In genomic region chr17:28996554-28997096, GRCh38 we compare ENCODE assay signal across 1 cellular context.
TF ChIP-seq lines count a peak whose summit lies in the region.

No MANE protein-coding gene starts in this region.

TF ChIP-seq in HepG2, 621 proteins besides CTCF, POLR2A, EP300 and RAD21 (continued from another document and continues in another):
- 0 out of 2 replicates have a peak, but pooled peaks have one; percentile 33 for TF ChIP-seq ZBED4 (CRISPR knock-in tag; IDR thresholded peaks at IDR 0.05; ENCODE audit: borderline replicate concordance)
- no peak for TF ChIP-seq KLF6 (CRISPR knock-in tag; IDR thresholded peaks at IDR 0.05)
- 0 out of 2 replicates have a peak, but pooled peaks have one; percentile 24 for TF ChIP-seq SMYD3 (CRISPR knock-in tag; IDR thresholded peaks at IDR 0.05)
- TF ChIP-seq ZNF567 (CRISPR knock-in tag; IDR thresholded peaks at IDR 0.05; ENCODE audit: borderline replicate concordance), result no peak
- TF ChIP-seq KLF11 (CRISPR knock-in tag; IDR thresholded peaks at IDR 0.05), result no peak
- no peak for TF ChIP-seq E2F2 (CRISPR knock-in tag; IDR thresholded peaks at IDR 0.05; ENCODE audit: borderline replicate concordance)
- no peak for TF ChIP-seq IKZF4 (CRISPR knock-in tag; IDR thresholded peaks at IDR 0.05; ENCODE audit: borderline replicate concordance, low read depth, not compliant biosample characterization)
- TF ChIP-seq NBN (conservative IDR thresholded peaks at IDR 0.05), result no peak
- TF ChIP-seq ZNF30 (CRISPR knock-in tag; IDR thresholded peaks at IDR 0.05), result no peak
- TF ChIP-seq SNAPC2 (CRISPR knock-in tag; IDR thresholded peaks at IDR 0.05), result 0 out of 2 replicates have a peak, but pooled peaks have one; percentile 52
- no peak for TF ChIP-seq ZNF143 (CRISPR knock-in tag; IDR thresholded peaks at IDR 0.05)
- TF ChIP-seq SMC3 (IDR thresholded peaks at IDR 0.05; ENCODE audit: low read length), result no peak
- no peak for TF ChIP-seq PATZ1 (CRISPR knock-in tag; IDR thresholded peaks at IDR 0.05)
- no peak for TF ChIP-seq KLF9 (CRISPR knock-in tag; IDR thresholded peaks at IDR 0.05; ENCODE audit: low read depth)
- no peak for TF ChIP-seq KDM5A (IDR thresholded peaks at IDR 0.05; ENCODE audit: borderline replicate concordance, low read length)
- TF ChIP-seq ZNF552 (CRISPR knock-in tag; IDR thresholded peaks at IDR 0.05; ENCODE audit: borderline replicate concordance), result 0 out of 2 replicates have a peak, but pooled peaks have one; percentile 66
- no peak for TF ChIP-seq GATAD2A (CRISPR knock-in tag; IDR thresholded peaks at IDR 0.05)
- TF ChIP-seq POLR2AphosphoS5 (IDR thresholded peaks at IDR 0.05; ENCODE audit: low read depth, low read length), result no peak
- no peak for TF ChIP-seq ELF4 (CRISPR knock-in tag; IDR thresholded peaks at IDR 0.05; ENCODE audit: borderline replicate concordance)
- TF ChIP-seq ZFP37 (CRISPR knock-in tag; IDR thresholded peaks at IDR 0.05; ENCODE audit: borderline replicate concordance), result no peak
- TF ChIP-seq HCFC1 (IDR thresholded peaks at IDR 0.05; ENCODE audit: low read depth, low read length), result no peak
- TF ChIP-seq SNRNP70 (IDR thresholded peaks at IDR 0.05; ENCODE audit: low read depth, low read length), result no peak
- TF ChIP-seq SALL2 (CRISPR knock-in tag; IDR thresholded peaks at IDR 0.05), result no peak
- TF ChIP-seq SNAPC5 (CRISPR knock-in tag; IDR thresholded peaks at IDR 0.05; ENCODE audit: borderline replicate concordance), result no peak
- no peak for TF ChIP-seq RBM22 (optimal IDR thresholded peaks at IDR 0.05; ENCODE audit: low read length)
- TF ChIP-seq PBX2 (CRISPR knock-in tag; IDR thresholded peaks at IDR 0.05), result no peak
- TF ChIP-seq ZNF841 (CRISPR knock-in tag; IDR thresholded peaks at IDR 0.05; ENCODE audit: borderline replicate concordance), result no peak
- no peak; the same call in 1 of the 2 replicates for TF ChIP-seq ZNF260 (CRISPR knock-in tag; IDR thresholded peaks at IDR 0.05; ENCODE audit: borderline replicate concordance, low read depth)
- no peak for TF ChIP-seq POLR2AphosphoS2 (IDR thresholded peaks at IDR 0.05; ENCODE audit: low read depth, low read length)
- TF ChIP-seq SIX4 (CRISPR knock-in tag; IDR thresholded peaks at IDR 0.05), result peak; percentile 68; the same call in 1 of the 2 replicates
- no peak for TF ChIP-seq HNRNPK (IDR thresholded peaks at IDR 0.05; ENCODE audit: low read depth, low read length, poor library complexity, severe bottlenecking)
- TF ChIP-seq NCOA2 (CRISPR knock-in tag; IDR thresholded peaks at IDR 0.05), result no peak
- no peak for TF ChIP-seq ZSCAN30 (CRISPR knock-in tag; IDR thresholded peaks at IDR 0.05)
- TF ChIP-seq ATF6 (CRISPR knock-in tag; conservative IDR thresholded peaks at IDR 0.05), result no peak
- no peak for TF ChIP-seq GLI4 (CRISPR knock-in tag; IDR thresholded peaks at IDR 0.05; ENCODE audit: borderline replicate concordance)
- TF ChIP-seq ZNF563 (CRISPR knock-in tag; IDR thresholded peaks at IDR 0.05), result 0 out of 2 replicates have a peak, but pooled peaks have one; percentile 35
- TF ChIP-seq ARHGAP35 (CRISPR knock-in tag; IDR thresholded peaks at IDR 0.05; ENCODE audit: borderline replicate concordance), result no peak
- TF ChIP-seq ZSCAN5A (CRISPR knock-in tag; IDR thresholded peaks at IDR 0.05; ENCODE audit: borderline replicate concordance), result no peak
- TF ChIP-seq ZBTB38 (CRISPR knock-in tag; IDR thresholded peaks at IDR 0.05), result no peak; the same call in 1 of the 2 replicates
- peak; percentile 93; the same call in 1 of the 2 replicates for TF ChIP-seq ZNF598 (CRISPR knock-in tag; IDR thresholded peaks at IDR 0.05; ENCODE audit: borderline replicate concordance)
- TF ChIP-seq PBX3 (CRISPR knock-in tag; IDR thresholded peaks at IDR 0.05; ENCODE audit: borderline replicate concordance), result no peak
- peak; percentile 42; the same call in 1 of the 2 replicates for TF ChIP-seq ZNF574 (CRISPR knock-in tag; IDR thresholded peaks at IDR 0.05)
- no peak for TF ChIP-seq REXO4 (CRISPR knock-in tag; IDR thresholded peaks at IDR 0.05; ENCODE audit: borderline replicate concordance)
- no peak for TF ChIP-seq CREM (IDR thresholded peaks at IDR 0.05)
- TF ChIP-seq CREM (CRISPR knock-in tag; IDR thresholded peaks at IDR 0.05), result no peak
- TF ChIP-seq ZNF713 (CRISPR knock-in tag; IDR thresholded peaks at IDR 0.05), result no peak
- no peak for TF ChIP-seq PAF1 (CRISPR knock-in tag; IDR thresholded peaks at IDR 0.05)
- TF ChIP-seq ZNF749 (CRISPR knock-in tag; IDR thresholded peaks at IDR 0.05; ENCODE audit: borderline replicate concordance), result no peak
- TF ChIP-seq DPF2 (CRISPR knock-in tag; IDR thresholded peaks at IDR 0.05; ENCODE audit: borderline replicate concordance, low read depth), result peak; percentile 49; the same call in 1 of the 2 replicates
- TF ChIP-seq TBL1XR1 (IDR thresholded peaks at IDR 0.05; ENCODE audit: borderline replicate concordance, low read length, partially characterized antibody), result no peak
- TF ChIP-seq ZNF615 (CRISPR knock-in tag; IDR thresholded peaks at IDR 0.05; ENCODE audit: borderline replicate concordance), result no peak
- no peak for TF ChIP-seq ZBTB8A (CRISPR knock-in tag; IDR thresholded peaks at IDR 0.05; ENCODE audit: borderline replicate concordance, low read depth)
